In the genomic region with DNA sequence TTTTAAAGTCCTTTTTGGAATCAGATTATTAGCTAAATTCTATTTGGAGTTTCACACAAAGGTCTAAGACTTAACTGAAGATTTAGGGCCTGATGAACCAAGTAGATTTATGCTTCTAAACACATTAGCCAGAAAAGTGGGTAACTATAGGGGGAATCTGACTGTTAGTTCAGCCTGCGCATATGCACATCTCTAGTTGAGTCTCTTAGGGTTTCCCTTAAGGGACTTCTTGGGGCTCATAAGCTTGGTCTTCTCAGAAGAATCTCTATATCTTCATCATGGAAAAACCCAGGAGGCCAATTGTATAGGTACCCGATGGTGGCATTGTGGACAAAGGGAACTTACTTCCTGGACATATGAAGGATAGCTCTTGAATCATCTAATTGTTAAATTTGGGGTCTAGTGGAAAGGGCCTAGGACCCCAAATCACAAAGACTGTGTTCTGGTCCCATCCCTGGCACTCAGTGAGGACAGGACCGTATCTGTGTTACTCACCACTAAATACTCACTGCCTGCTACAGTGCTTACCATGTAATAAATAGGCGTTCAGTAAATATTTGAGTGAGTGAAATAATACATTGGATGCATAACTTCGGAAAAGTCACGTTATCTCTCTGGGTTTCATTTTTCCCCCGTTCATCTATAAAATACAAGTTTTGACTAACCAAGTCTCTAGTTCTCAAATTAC, we compare ENCODE assay signal across 18 cellular contexts.
"Had no signal": no experiment of that assay in that cellular context is flagged by ENCODE, and none has a peak within 500 bp of the region (broad histone marks: within the 10 kb centered on the region; RNA-seq: fewer than 3 reads in every experiment).

No MANE protein-coding gene starts in this region.

- DNase-seq: activated CD8-positive, alpha-beta memory T cell treated with anti-CD3 and anti-CD28 coated beads for 24 hours; activated effector memory CD4-positive, alpha-beta T cell treated with anti-CD3 and anti-CD28 coated beads, Interleukin-2, amount 50 U/mL, for 16 hours; activated T-cell treated with anti-CD3 and anti-CD28 coated beads for 4 hours; brain microvascular endothelial cell; effector memory CD4-positive, alpha-beta T cell; foreskin melanocyte; head of caudate nucleus; mesendoderm; nucleus accumbens; posterior cingulate gyrus; stimulated activated naive B cell treated with anti-CD40 and anti-IgM and Interleukin-4, amounts not matched to agents 10 μg/mL and 1 μg/mL and 100 μg/mL, for 72 hours; SW 1271; T-helper 9 cell; transverse colon had no signal

- H3K27me3 Mint-ChIP-seq: activated naive CD8-positive, alpha-beta T cell; dendritic cell treated with granulocyte-macrophage colony-stimulating factor and Interleukin-4, amounts not matched to agents 40 ng/mL and 50 ng/mL, for 4 days; natural killer cell treated with Interleukin-12 subunit alpha and Interleukin-12 subunit beta and Interleukin-15 and Interleukin-18, amount 100 ng/mL, for 72 hours; stimulated activated naive B cell treated with anti-CD40 and anti-IgM and Interleukin-4, amounts not matched to agents 10 μg/mL and 1 μg/mL and 100 μg/mL, for 72 hours had no signal

- H3K9me3 Mint-ChIP-seq: dendritic cell treated with granulocyte-macrophage colony-stimulating factor and Interleukin-4, amounts not matched to agents 40 ng/mL and 50 ng/mL, for 4 days; natural killer cell treated with Interleukin-12 subunit alpha and Interleukin-12 subunit beta and Interleukin-15 and Interleukin-18, amount 100 ng/mL, for 72 hours; stimulated activated naive B cell treated with anti-CD40 and anti-IgM and Interleukin-4, amounts not matched to agents 10 μg/mL and 1 μg/mL and 100 μg/mL, for 72 hours had no signal

- H3K4me3 Mint-ChIP-seq: activated naive CD8-positive, alpha-beta T cell; dendritic cell treated with granulocyte-macrophage colony-stimulating factor and Interleukin-4, amounts not matched to agents 40 ng/mL and 50 ng/mL, for 4 days; natural killer cell treated with Interleukin-12 subunit alpha and Interleukin-12 subunit beta and Interleukin-15 and Interleukin-18, amount 100 ng/mL, for 72 hours; stimulated activated naive B cell treated with anti-CD40 and anti-IgM and Interleukin-4, amounts not matched to agents 10 μg/mL and 1 μg/mL and 100 μg/mL, for 72 hours had no signal

- H3K4me3 ChIP-seq: transverse colon had no signal

- H3K27ac ChIP-seq: brain microvascular endothelial cell, epithelial cell of prostate, transverse colon had no signal

- H3K9me3 ChIP-seq: transverse colon had no signal

- ATAC-seq: stimulated activated naive B cell treated with anti-CD40 and anti-IgM and Interleukin-4, amounts not matched to agents 10 μg/mL and 1 μg/mL and 100 μg/mL, for 72 hours had no signal

- H3K27me3 ChIP-seq: brain microvascular endothelial cell, transverse colon had no signal

- H3K36me3 ChIP-seq: brain microvascular endothelial cell had no signal

- H3K27ac Mint-ChIP-seq: dendritic cell treated with granulocyte-macrophage colony-stimulating factor and Interleukin-4, amounts not matched to agents 40 ng/mL and 50 ng/mL, for 4 days; stimulated activated naive B cell treated with anti-CD40 and anti-IgM and Interleukin-4, amounts not matched to agents 10 μg/mL and 1 μg/mL and 100 μg/mL, for 72 hours had no signal
